19 cellular contexts compared by ENCODE assay signal in genomic region chr12:79512068-79512467, GRCh38.
DNase-seq lines count a peak whose midpoint lies in the region; ATAC-seq and TF ChIP-seq lines count a peak whose summit lies in the region.
"Had no signal": no experiment of that assay in that cellular context is flagged by ENCODE, and none has a peak within 500 bp of the region (broad histone marks: within the 10 kb centered on the region; RNA-seq: fewer than 3 reads in every experiment).

No MANE protein-coding gene starts in this region.

- no peak overlapping the region for H3K27ac Mint-ChIP-seq in GM23338
- no peak overlapping the region for H3K27ac Mint-ChIP-seq in T-helper 17 cell
- H3K27ac Mint-ChIP-seq: CD4-positive, CD25-positive, alpha-beta regulatory T cell; IgD-negative memory B cell; immature natural killer cell; T-helper 1 cell treated with Interleukin-12 subunit alpha and Interleukin-12 subunit beta and Interleukin-4 antibody, amounts not matched to agents 30 μg/mL and 1 μg/mL, for 36 hours had no signal

- H3K4me2 ChIP-seq in GM23338, result no peak overlapping the region

- H3K9me3 ChIP-seq in Panc1 (ENCODE audit: control insufficient read depth, insufficient read depth, low read depth, low read length) (no peaks in the 10 kb centered on the region), T-helper 17 cell (ENCODE audit: control insufficient read depth, low read length, poor library complexity, severe bottlenecking) (no peaks in the 10 kb centered on the region)

- H3K9me2 ChIP-seq in GM23338 (ENCODE audit: insufficient read depth), result no peaks in the 10 kb centered on the region

- H3K4me3 Mint-ChIP-seq in GM23338 (no peak overlapping the region), T-helper 17 cell (no peak overlapping the region)
- H3K4me3 Mint-ChIP-seq: CD4-positive, CD25-positive, alpha-beta regulatory T cell; IgD-negative memory B cell; immature natural killer cell; T-helper 1 cell treated with Interleukin-12 subunit alpha and Interleukin-12 subunit beta and Interleukin-4 antibody, amounts not matched to agents 30 μg/mL and 1 μg/mL, for 36 hours had no signal

- H3K4me3 ChIP-seq in BJ (ENCODE audit: low read depth, low read length) (no peak overlapping the region), GM23338 (no peak overlapping the region), Panc1 (ENCODE audit: low read depth in 2 of 2, low read length in 2 of 2) (no peak overlapping the region)

- H3K36me3 ChIP-seq in BJ (ENCODE audit: control insufficient read depth, insufficient read depth, low read length) (no peaks in the 10 kb centered on the region), GM23338 (ENCODE audit: insufficient read depth) (no peaks in the 10 kb centered on the region), Panc1 (ENCODE audit: control insufficient read depth, insufficient read depth, low read length) (no peaks in the 10 kb centered on the region)

- no peaks in the 10 kb centered on the region for H3F3A ChIP-seq in GM23338 (replicated peaks; ENCODE audit: low read depth)

- H3K27me3 ChIP-seq in BJ (ENCODE audit: control insufficient read depth, insufficient read depth, low read length) (no peaks in the 10 kb centered on the region), GM23338 (ENCODE audit: insufficient read depth) (no peaks in the 10 kb centered on the region), Panc1 (ENCODE audit: control insufficient read depth, insufficient read depth, low read length) (no peaks in the 10 kb centered on the region)

- CTCF ChIA-PET in BJ (lab: Yijun Ruan, JAX) (interaction anchor here (1.0 to 1.4 kb wide), 2 partner anchors 15 to 20 kb away, joined by 3 to 4 read pairs; no protein-coding TSS in a partner anchor), Panc1 (lab: Charles Lee) (no interaction called here)

- TF ChIP-seq CTCF in BJ (IDR thresholded peaks at IDR 0.05; ENCODE audit: insufficient read depth, low read depth, low read length) (peak; percentile 15; the same call in 1 of the 2 replicates), GM23338 (conservative IDR thresholded peaks at IDR 0.05; ENCODE audit: low read depth in 2 of 2) (peak; percentile 90 to 95), Panc1 (IDR thresholded peaks at IDR 0.05) (peak; percentile 67)

- peaks cover under 1% of the 10 kb centered on the region for H3K27me3 Mint-ChIP-seq in GM23338 (ENCODE audit: insufficient read depth, low read depth, poor library complexity)
- H3K27me3 Mint-ChIP-seq in T-helper 17 cell, result no peaks in the 10 kb centered on the region
- H3K27me3 Mint-ChIP-seq: CD4-positive, CD25-positive, alpha-beta regulatory T cell; IgD-negative memory B cell had no signal

- DNase-seq in BJ (ENCODE audit: low read depth), result no peak
- DNase-seq in GM23338 (ENCODE audit: low spot score), result peak; percentile 89
- no peak for DNase-seq in Panc1 (ENCODE audit: low read depth, low spot score)
- peak; percentile 35 for DNase-seq in iPS DF 19.7 (ENCODE audit: low read depth, low spot score)
- no peak for DNase-seq in T-helper 17 cell
- no peak for DNase-seq in NCI-H1048 (lab: John Stamatoyannopoulos, UW)
- DNase-seq: activated CD4-positive, alpha-beta T cell treated with anti-CD3 and anti-CD28 coated beads, Interleukin-2, amount 50 U/mL, for 48 hours; activated effector memory CD4-positive, alpha-beta T cell treated with Interleukin-2 at 50 U/mL for 16 hours; caudate nucleus; CD4-positive, CD25-positive, alpha-beta regulatory T cell; HCEC 1CT; immature natural killer cell; NCI-H187 treated with DMSO at 0.1 percent for 48 hours; stimulated activated CD4-positive, alpha-beta T cell treated with anti-CD3 and anti-CD28 coated beads, Interleukin-4, amount 100 ng/mL, for 4 hours; stimulated activated naive CD8-positive, alpha-beta T cell treated with anti-CD3 and anti-CD28 coated beads, Interleukin-15, Interleukin-2, amounts not matched to agents 100 U/mL and 50 U/mL, for 24 hours had no signal

- no peaks in the 10 kb centered on the region; the same call in 1 of the 3 replicates for H3K9me3 Mint-ChIP-seq in GM23338
- H3K9me3 Mint-ChIP-seq: T-helper 1 cell treated with Interleukin-12 subunit alpha and Interleukin-12 subunit beta and Interleukin-4 antibody, amounts not matched to agents 30 μg/mL and 1 μg/mL, for 36 hours had no signal

- peaks cover 10% of the 10 kb centered on the region for H3K36me3 Mint-ChIP-seq in GM23338 (ENCODE audit: low read depth)
- no peaks in the 10 kb centered on the region for H3K36me3 Mint-ChIP-seq in T-helper 17 cell (ENCODE audit: low read depth)
- H3K36me3 Mint-ChIP-seq: CD4-positive, CD25-positive, alpha-beta regulatory T cell; IgD-negative memory B cell; immature natural killer cell had no signal

- no TSS peak for BruUV-seq in Panc1 (replicated peaks; lab: Mats Ljungman, UMichigan)

- ATAC-seq in GM23338 (peak; percentile 89), Panc1 (no peak), GM21576 (IDR thresholded peaks at IDR 0.05; ENCODE audit: unreplicated experiment) (no peak), HG03442 (IDR thresholded peaks at IDR 0.05; ENCODE audit: unreplicated experiment) (no peak), T-helper 17 cell (no peak)
- ATAC-seq: stimulated activated naive CD8-positive, alpha-beta T cell treated with anti-CD3 and anti-CD28 coated beads, Interleukin-15, Interleukin-2, amounts not matched to agents 100 U/mL and 50 U/mL, for 24 hours had no signal

- in situ Hi-C loops in Panc1 (cut with HindIII; ENCODE audit: low pct_unique_long_range_greater_than_20kb, low sequenced_read_pairs), result no loop called here

- H3K4me1 ChIP-seq in GM23338 (ENCODE audit: insufficient read depth) (peaks cover 41% of the 10 kb centered on the region), Panc1 (ENCODE audit: control insufficient read depth, insufficient read depth, low read length) (no peaks in the 10 kb centered on the region)

- H3K79me2 ChIP-seq in GM23338 (replicated peaks; ENCODE audit: insufficient read depth), result no peaks in the 10 kb centered on the region; the same call in 1 of the 2 replicates

- H3K27ac ChIP-seq in GM23338 (ENCODE audit: low read depth), result peak overlapping the region; percentile 71; the same call in 1 of the 2 replicates
- H3K27ac ChIP-seq in Panc1 (ENCODE audit: low read length), result no peak overlapping the region

- H3K4me1 Mint-ChIP-seq in GM23338 (peaks cover 30% of the 10 kb centered on the region), T-helper 17 cell (no peaks in the 10 kb centered on the region)
- H3K4me1 Mint-ChIP-seq: CD4-positive, CD25-positive, alpha-beta regulatory T cell; IgD-negative memory B cell; immature natural killer cell had no signal

- POLR2A ChIA-PET in BJ (lab: Charles Lee), result no interaction called here
- POLR2A ChIA-PET in Panc1 (lab: Charles Lee), result interaction anchor here (0.5 kb wide), 1 partner anchor 193 kb away, joined by 4 read pairs; no protein-coding TSS in a partner anchor

- no peaks in the 10 kb centered on the region for H4K20me1 ChIP-seq in GM23338 (replicated peaks; ENCODE audit: insufficient read depth)

- intact Hi-C loops in Panc1 (cut with micrococcal nuclease; ENCODE audit: unreplicated experiment), result no loop called here

- H2AFZ ChIP-seq in GM23338, result no peak overlapping the region

Comparison
In these comparisons a context has a peak if more than half of its experiments do, and no peak if none do; other contexts are left out.
1. DNase-seq: peak in GM23338 (single experiment) and iPS DF 19.7 (single experiment); none in BJ (single experiment), Panc1 (single experiment), T-helper 17 cell (0 of 3) and NCI-H1048 (single experiment).
2. CTCF ChIP-seq: peak in every context shown above with its lines; median percentile 92 in GM23338; 67 in Panc1; 15 in BJ.